ENCODE assay signal across 14 cellular contexts in the genomic region with DNA sequence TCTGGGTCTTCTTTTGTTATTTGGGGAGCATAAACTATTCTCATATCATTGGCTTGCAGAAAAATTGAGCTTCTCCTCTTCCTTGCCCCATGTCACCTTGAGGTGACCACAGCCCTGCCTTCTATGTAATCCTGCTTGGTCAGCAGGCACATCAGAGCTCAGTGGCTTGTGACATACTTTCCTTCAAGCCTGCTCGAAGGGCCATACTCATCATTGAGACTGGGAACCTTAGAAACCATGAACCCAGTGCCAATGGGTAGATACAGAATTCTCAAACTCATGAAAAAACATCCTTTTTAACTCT. TPM values are rescaled to one million over a fixed set of nuclear protein-coding genes. Genes with fewer than 3 reads are reported as not detected.
A peak's percentile ranks its signal among the peaks of the same experiment; 100 is the strongest.
DNase-seq lines count a peak whose midpoint lies in the region; ATAC-seq and TF ChIP-seq lines count a peak whose summit lies in the region.
"Had no signal": no experiment of that assay in that cellular context is flagged by ENCODE, and none has a peak within 500 bp of the region (broad histone marks: within the 10 kb centered on the region; RNA-seq: fewer than 3 reads in every experiment).

No MANE protein-coding gene starts in this region.

- no peak overlapping the region for H2AK5ac ChIP-seq in mesendoderm (ENCODE audit: low read length)

- H3K4me1 ChIP-seq in CD8-positive, alpha-beta T cell (ENCODE audit: insufficient read depth, low read length), result peaks cover 44% of the 10 kb centered on the region
- peaks cover 5% of the 10 kb centered on the region for H3K4me1 ChIP-seq in mesendoderm (ENCODE audit: control insufficient read depth, low read depth, low read length)

- no peak for TF ChIP-seq CTCF in CD8-positive, alpha-beta T cell (IDR thresholded peaks at IDR 0.05)

- H3K79me1 ChIP-seq in mesendoderm (ENCODE audit: low read length), result no peaks in the 10 kb centered on the region

- WGBS in mesendoderm (ENCODE audit: extremely low coverage, insufficient coverage, low lambda C conversion rate), result no CpG with 5 or more reads among the region's 1 CpG

- H3K18ac ChIP-seq in mesendoderm (ENCODE audit: low read length), result no peak overlapping the region

- H3K4me3 Mint-ChIP-seq in CD8-positive, alpha-beta T cell, result peak overlapping the region; percentile 33
- H3K4me3 Mint-ChIP-seq in IgD-negative memory B cell, result peak overlapping the region; percentile 54 to 84 (median 68)
- peak overlapping the region; percentile 64 for H3K4me3 Mint-ChIP-seq in central memory CD8-positive, alpha-beta T cell
- H3K4me3 Mint-ChIP-seq in activated T-cell treated with anti-CD3 and anti-CD28 coated beads, Interleukin-2, amount 50 U/mL, for 4 hours, result no peak overlapping the region
- H3K4me3 Mint-ChIP-seq: H9 had no signal

- H3K4me2 ChIP-seq in mesendoderm (ENCODE audit: low read length), result no peak overlapping the region

- no peaks in the 10 kb centered on the region for H3K36me3 ChIP-seq in CD8-positive, alpha-beta T cell (ENCODE audit: insufficient read depth, low read length)
- H3K36me3 ChIP-seq in mesendoderm (ENCODE audit: control insufficient read depth, insufficient read depth, low read length), result no peaks in the 10 kb centered on the region

- no peak overlapping the region for H3K23ac ChIP-seq in mesendoderm (ENCODE audit: low read length)

- H3K9me3 Mint-ChIP-seq in CD8-positive, alpha-beta T cell, result peaks cover 5% of the 10 kb centered on the region
- H3K9me3 Mint-ChIP-seq in IgD-negative memory B cell, result peaks cover 0 to 5% (median 1%) of the 10 kb centered on the region in 3 donors
- H3K9me3 Mint-ChIP-seq in central memory CD8-positive, alpha-beta T cell, result peaks cover 6% of the 10 kb centered on the region
- H3K9me3 Mint-ChIP-seq in activated T-cell treated with anti-CD3 and anti-CD28 coated beads, Interleukin-2, amount 50 U/mL, for 4 hours, result no peaks in the 10 kb centered on the region

- intact Hi-C loops in CD8-positive, alpha-beta T cell (cut with DNase I, micrococcal nuclease), result no loop called here

- H3K27ac ChIP-seq in CD8-positive, alpha-beta T cell (ENCODE audit: low read depth, low read length), result no peak overlapping the region
- no peak overlapping the region for H3K27ac ChIP-seq in mesendoderm (ENCODE audit: low read depth, low read length)

- H3K4me3 ChIP-seq in CD8-positive, alpha-beta T cell (ENCODE audit: low read depth, low read length), result peak overlapping the region; percentile 11
- H3K4me3 ChIP-seq in mesendoderm (ENCODE audit: low read length), result no peak overlapping the region

- CTCF ChIA-PET in CD8-positive, alpha-beta T cell (lab: Charles Lee), result interaction anchor here (0.9 to 8.3 kb wide), 4 partner anchors 20 to 407 kb away, joined by 3 to 56 read pairs (median 8); a partner anchor contains a TSS

- H3K27ac Mint-ChIP-seq in CD8-positive, alpha-beta T cell, result no peak overlapping the region
- H3K27ac Mint-ChIP-seq in IgD-negative memory B cell, result peak overlapping the region; percentile 43 to 92 (median 71)
- H3K27ac Mint-ChIP-seq in central memory CD8-positive, alpha-beta T cell (ENCODE audit: low read depth), result peak overlapping the region; percentile 66
- H3K27ac Mint-ChIP-seq: H9 had no signal

- POLR2A ChIA-PET in CD8-positive, alpha-beta T cell (lab: Charles Lee), result interaction anchor here (1.3 kb wide), 1 partner anchor 65 kb away, joined by 4 read pairs; no protein-coding TSS in a partner anchor

- no peak for DNase-seq in CD8-positive, alpha-beta T cell
- DNase-seq in central memory CD8-positive, alpha-beta T cell (ENCODE audit: low spot score in 2 of 2), result no peak
- no peak for DNase-seq in activated T-cell treated with anti-CD3 and anti-CD28 coated beads, Interleukin-2, amount 50 U/mL, for 4 hours
- DNase-seq in stimulated activated naive CD4-positive, alpha-beta T cell treated with Interleukin-2 at 50 U/mL for 16 hours (lab: John Stamatoyannopoulos, UW), result no peak
- DNase-seq in mesendoderm (no peak), kidney glomerular epithelial cell (lab: John Stamatoyannopoulos, UW) (no peak)
- DNase-seq: activated T-cell treated with anti-CD3 and anti-CD28 coated beads, Interleukin-2, amount 50 U/mL, for 48 hours; cerebellar nuclear complex; H9; NCI-H1105 treated with DMSO at 0.1 percent for 48 hours; NK-92 treated with Interleukin-12 subunit alpha and Interleukin-12 subunit beta, amount 100 ng/mL, for 24 hours; nucleus accumbens had no signal

- no peak overlapping the region for H2BK120ac ChIP-seq in mesendoderm (ENCODE audit: low read depth, low read length)

- H3K9ac ChIP-seq in mesendoderm (ENCODE audit: low read length), result no peak overlapping the region

- no peak overlapping the region for H4K8ac ChIP-seq in mesendoderm (ENCODE audit: low read depth, low read length)

- H3K4me1 Mint-ChIP-seq in CD8-positive, alpha-beta T cell (ENCODE audit: low read depth), result peaks cover 70% of the 10 kb centered on the region
- H3K4me1 Mint-ChIP-seq in IgD-negative memory B cell, result peaks cover 50 to 69% (median 60%) of the 10 kb centered on the region in 3 donors
- peaks cover 72% of the 10 kb centered on the region for H3K4me1 Mint-ChIP-seq in central memory CD8-positive, alpha-beta T cell
- H3K4me1 Mint-ChIP-seq in activated T-cell treated with anti-CD3 and anti-CD28 coated beads, Interleukin-2, amount 50 U/mL, for 4 hours (ENCODE audit: low read depth), result peaks cover 67% of the 10 kb centered on the region

- H3K4ac ChIP-seq in mesendoderm (ENCODE audit: low read depth, low read length), result no peak overlapping the region

- no peaks in the 10 kb centered on the region for H3K79me2 ChIP-seq in mesendoderm (ENCODE audit: control insufficient read depth, insufficient read depth, low read length)

- no peaks in the 10 kb centered on the region for H3K9me3 ChIP-seq in CD8-positive, alpha-beta T cell (ENCODE audit: low read length)

- H4K5ac ChIP-seq in mesendoderm (ENCODE audit: low read length), result no peak overlapping the region

- ATAC-seq in CD8-positive, alpha-beta T cell, result no peak
- ATAC-seq in GM19397 (IDR thresholded peaks at IDR 0.05; ENCODE audit: unreplicated experiment), result peak; percentile 36
- ATAC-seq in central memory CD8-positive, alpha-beta T cell (replicated peaks; ENCODE audit: extremely low read depth, poor library complexity, severe bottlenecking), result no peak
- no peak for ATAC-seq in activated T-cell treated with anti-CD3 and anti-CD28 coated beads, Interleukin-2, amount 50 U/mL, for 4 hours

- no peak overlapping the region for H2BK15ac ChIP-seq in mesendoderm (replicated peaks; ENCODE audit: low read depth)

- H3K36me3 Mint-ChIP-seq in CD8-positive, alpha-beta T cell, result no peaks in the 10 kb centered on the region
- H3K36me3 Mint-ChIP-seq in IgD-negative memory B cell, result peaks cover 4% of the 10 kb centered on the region
- peaks cover 3% of the 10 kb centered on the region for H3K36me3 Mint-ChIP-seq in central memory CD8-positive, alpha-beta T cell (ENCODE audit: insufficient read depth)
- H3K36me3 Mint-ChIP-seq in activated T-cell treated with anti-CD3 and anti-CD28 coated beads, Interleukin-2, amount 50 U/mL, for 4 hours (ENCODE audit: insufficient read depth), result no peaks in the 10 kb centered on the region

- no peak overlapping the region for H2BK5ac ChIP-seq in mesendoderm (ENCODE audit: low read length)

- H3K27me3 Mint-ChIP-seq in CD8-positive, alpha-beta T cell (ENCODE audit: low read depth), result no peaks in the 10 kb centered on the region
- H3K27me3 Mint-ChIP-seq in IgD-negative memory B cell, result peaks cover 1% of the 10 kb centered on the region
- H3K27me3 Mint-ChIP-seq in central memory CD8-positive, alpha-beta T cell, result no peaks in the 10 kb centered on the region
- no peaks in the 10 kb centered on the region for H3K27me3 Mint-ChIP-seq in activated T-cell treated with anti-CD3 and anti-CD28 coated beads, Interleukin-2, amount 50 U/mL, for 4 hours (ENCODE audit: low read depth)

- H3K27me3 ChIP-seq in CD8-positive, alpha-beta T cell (ENCODE audit: insufficient read depth, low read length), result no peaks in the 10 kb centered on the region
- H3K27me3 ChIP-seq in mesendoderm (ENCODE audit: insufficient read depth, low read length, poor library complexity), result no peaks in the 10 kb centered on the region

- H3K56ac ChIP-seq in mesendoderm (ENCODE audit: low read length), result no peak overlapping the region

RNA-seq across cellular contexts. Expression of a gene that starts 3.7 kb away (rescaled TPM):
- under 1 TPM; 0.62 to 0.67 TPM for total RNA-seq in CD8-positive, alpha-beta T cell
- 10.9 TPM for polyA plus RNA-seq in IgD-negative memory B cell
- 1 to 10 TPM in 1 of 3 donors, under 1 TPM in 2; 0.18 to 1.4 (median 0.41) TPM for total RNA-seq in activated T-cell treated with anti-CD3 and anti-CD28 coated beads, Interleukin-2, amount 50 U/mL, for 4 hours
- polyA plus RNA-seq in mesendoderm (2013, experiment 1 of 2), result not detected
- not detected for polyA plus RNA-seq in mesendoderm (2013, experiment 2 of 2)
- total RNA-seq: H9 had no signal

RNA-seq across cellular contexts. Expression of a gene that starts 20.5 kb away (rescaled TPM):
- 1 to 10 TPM; 6.7 to 7.5 TPM for total RNA-seq in CD8-positive, alpha-beta T cell
- not detected for polyA plus RNA-seq in IgD-negative memory B cell
- total RNA-seq in activated T-cell treated with anti-CD3 and anti-CD28 coated beads, Interleukin-2, amount 50 U/mL, for 4 hours, result 1 to 10 TPM; 1.2 to 7.2 (median 2.2) TPM
- not detected for polyA plus RNA-seq in mesendoderm (2013, experiment 1 of 2)
- not detected for polyA plus RNA-seq in mesendoderm (2013, experiment 2 of 2)
- total RNA-seq: H9 had no signal

RNA-seq across cellular contexts. Expression of a gene that starts 56.8 kb away (rescaled TPM):
- 1 to 10 TPM; 5.3 to 6.6 TPM for total RNA-seq in CD8-positive, alpha-beta T cell
- polyA plus RNA-seq in IgD-negative memory B cell, result 1.3 TPM
- 1 to 10 TPM in 1 of 3 donors, under 1 TPM in 2; 0.43 to 1.3 (median 0.76) TPM for total RNA-seq in activated T-cell treated with anti-CD3 and anti-CD28 coated beads, Interleukin-2, amount 50 U/mL, for 4 hours
- 0.04 TPM for polyA plus RNA-seq in mesendoderm (2013, experiment 1 of 2)
- not detected for polyA plus RNA-seq in mesendoderm (2013, experiment 2 of 2)
- total RNA-seq: H9 had no signal
